In the genomic region with DNA sequence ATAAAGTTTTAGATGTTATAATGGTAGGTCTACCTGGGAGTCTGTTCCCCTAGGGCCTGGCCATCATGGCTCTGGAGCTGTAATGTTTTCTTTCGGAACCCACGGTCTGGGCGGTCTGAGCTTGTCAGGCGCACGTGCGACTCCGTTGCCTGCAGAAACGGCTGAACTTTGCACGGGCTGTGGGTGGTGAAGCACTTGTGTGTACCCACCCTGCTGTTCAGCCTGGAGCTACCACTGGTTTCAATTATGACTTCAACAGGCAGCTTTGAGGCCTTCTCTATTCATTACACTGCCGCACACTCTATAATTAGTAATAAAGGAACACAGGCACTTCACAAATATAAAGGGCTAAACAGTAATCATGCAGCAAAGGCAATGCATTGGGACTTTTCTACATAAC, we compare ENCODE assay signal across 2 cellular contexts.
TF ChIP-seq lines count a peak whose summit lies in the region.

No MANE protein-coding gene starts in this region.

TF ChIP-seq in SK-N-SH, 30 proteins besides CTCF, POLR2A, EP300 and RAD21 (continued from another document):
- TF ChIP-seq, protein P1, sequence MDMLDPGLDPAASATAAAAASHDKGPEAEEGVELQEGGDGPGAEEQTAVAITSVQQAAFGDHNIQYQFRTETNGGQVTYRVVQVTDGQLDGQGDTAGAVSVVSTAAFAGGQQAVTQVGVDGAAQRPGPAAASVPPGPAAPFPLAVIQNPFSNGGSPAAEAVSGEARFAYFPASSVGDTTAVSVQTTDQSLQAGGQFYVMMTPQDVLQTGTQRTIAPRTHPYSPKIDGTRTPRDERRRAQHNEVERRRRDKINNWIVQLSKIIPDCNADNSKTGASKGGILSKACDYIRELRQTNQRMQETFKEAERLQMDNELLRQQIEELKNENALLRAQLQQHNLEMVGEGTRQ (IDR thresholded peaks at IDR 0.05; ENCODE audit: borderline replicate concordance, low read depth, low read length) = no peak
- TF ChIP-seq FOSL2 (IDR thresholded peaks at IDR 0.05; ENCODE audit: borderline replicate concordance, low read depth) (no peak), MEF2A (IDR thresholded peaks at IDR 0.05; ENCODE audit: borderline replicate concordance, low read depth) (no peak), POLR2AphosphoS5 (IDR thresholded peaks at IDR 0.05; ENCODE audit: low read depth, low read length) (no peak)

TF ChIP-seq in SK-N-SH treated with all-trans-retinoic acid at 6 μM for 48 hours, 23 proteins besides CTCF, POLR2A, EP300 and RAD21 (continued from another document):
- no peak for TF ChIP-seq CSDC2 (CRISPR knock-in tag; IDR thresholded peaks at IDR 0.05)
- no peak for TF ChIP-seq PPARA (CRISPR knock-in tag; IDR thresholded peaks at IDR 0.05; ENCODE audit: borderline replicate concordance)
- TF ChIP-seq ZFP30 (CRISPR knock-in tag; IDR thresholded peaks at IDR 0.05) = no peak
